Comparison of ENCODE assay signal across 23 cellular contexts in the genomic region with DNA sequence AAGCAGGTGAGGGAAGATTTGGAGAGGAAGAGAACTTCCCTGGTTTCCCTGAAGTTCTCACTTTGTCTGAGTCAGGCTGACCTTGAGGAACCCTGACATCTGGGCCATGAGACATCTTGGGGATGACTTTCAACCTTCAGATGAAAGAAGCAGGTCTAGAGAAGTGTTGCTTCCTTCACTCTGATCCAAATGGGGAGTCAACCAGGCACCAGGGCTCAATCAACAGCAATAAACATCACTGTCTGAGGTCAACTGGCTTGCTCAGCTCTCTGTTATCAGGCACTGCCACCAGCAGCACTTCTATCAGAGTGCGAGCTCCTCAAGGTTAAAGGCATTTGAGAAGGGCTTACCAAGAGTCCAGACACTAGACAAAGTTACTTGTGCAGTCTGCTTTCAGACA. TPM values are rescaled to one million over a fixed set of nuclear protein-coding genes. Genes with fewer than 3 reads are reported as not detected.
DNase-seq lines count a peak whose midpoint lies in the region; ATAC-seq and TF ChIP-seq lines count a peak whose summit lies in the region.
"Had no signal": no experiment of that assay in that cellular context is flagged by ENCODE, and none has a peak within 500 bp of the region (broad histone marks: within the 10 kb centered on the region; RNA-seq: fewer than 3 reads in every experiment).

No MANE protein-coding gene starts in this region.

- no peaks in the 10 kb centered on the region for H3K27me3 ChIP-seq in CD4-positive, CD25-positive, alpha-beta regulatory T cell (ENCODE audit: control insufficient read depth, insufficient read depth, low read length)
- no peaks in the 10 kb centered on the region for H3K27me3 ChIP-seq in adrenal gland
- no peaks in the 10 kb centered on the region for H3K27me3 ChIP-seq in right cardiac atrium (ENCODE audit: control insufficient read depth, insufficient read depth)
- no peaks in the 10 kb centered on the region for H3K27me3 ChIP-seq in dorsolateral prefrontal cortex
- H3K27me3 ChIP-seq: BLaER1 treated with 17β-estradiol and CSF1 and Interleukin-3, amounts not matched to agents 10 nM and 100 nM had no signal

- peak overlapping the region in 2 of 3 donors; percentile 16 to 54 for H3K27ac Mint-ChIP-seq in CD4-positive, CD25-positive, alpha-beta regulatory T cell
- no peak overlapping the region for H3K27ac Mint-ChIP-seq in activated CD4-positive, alpha-beta T cell treated with anti-CD3 and anti-CD28 coated beads for 36 hours

- POLR2A ChIA-PET in activated CD4-positive, alpha-beta T cell treated with anti-CD3 and anti-CD28 coated beads for 36 hours (lab: Charles Lee) = interaction anchor here (0.6 kb wide), 1 partner anchor 34 kb away, joined by 3 read pairs; no protein-coding TSS in a partner anchor

- CTCF ChIA-PET in activated CD4-positive, alpha-beta T cell treated with anti-CD3 and anti-CD28 coated beads for 36 hours (lab: Charles Lee) = interaction anchor here (1.3 kb wide), 1 partner anchor 38 kb away, joined by 3 read pairs; no protein-coding TSS in a partner anchor

- intact Hi-C loops in adrenal gland (cut with DNase I) (no loop called here), right cardiac atrium (cut with DNase I) (no loop called here), dorsolateral prefrontal cortex (cut with DNase I) (no loop called here)
- intact Hi-C loops in activated CD4-positive, alpha-beta T cell treated with anti-CD3 and anti-CD28 coated beads for 36 hours (cut with DNase I, micrococcal nuclease) = no loop called here

- peak overlapping the region in 1 of 4 donors; percentile 35 for H3K4me3 Mint-ChIP-seq in CD4-positive, CD25-positive, alpha-beta regulatory T cell
- no peak overlapping the region for H3K4me3 Mint-ChIP-seq in activated CD4-positive, alpha-beta T cell treated with anti-CD3 and anti-CD28 coated beads for 36 hours

- H3K36me3 ChIP-seq in CD4-positive, CD25-positive, alpha-beta regulatory T cell (ENCODE audit: control insufficient read depth, insufficient read depth, low read length) = peaks cover 54% of the 10 kb centered on the region
- peaks cover 0 to 33% of the 10 kb centered on the region in 2 donors for H3K36me3 ChIP-seq in adrenal gland (replicated peaks in 1 of 2)

- H3K4me1 Mint-ChIP-seq in CD4-positive, CD25-positive, alpha-beta regulatory T cell = peaks cover 0 to 43% (median 16%) of the 10 kb centered on the region in 4 donors
- peaks cover 16% of the 10 kb centered on the region for H3K4me1 Mint-ChIP-seq in activated CD4-positive, alpha-beta T cell treated with anti-CD3 and anti-CD28 coated beads for 36 hours

- H3K9me3 Mint-ChIP-seq in CD4-positive, CD25-positive, alpha-beta regulatory T cell = no peaks in the 10 kb centered on the region
- H3K9me3 Mint-ChIP-seq in activated CD4-positive, alpha-beta T cell treated with anti-CD3 and anti-CD28 coated beads for 36 hours (ENCODE audit: low read depth) = no peaks in the 10 kb centered on the region
- H3K9me3 Mint-ChIP-seq: CD8-positive, alpha-beta memory T cell had no signal

- TF ChIP-seq POLR2A in adrenal gland (IDR thresholded peaks at IDR 0.05) = no peak

- H3K4me3 ChIP-seq in CD4-positive, CD25-positive, alpha-beta regulatory T cell (ENCODE audit: low read depth, low read length) = no peak overlapping the region
- H3K4me3 ChIP-seq in adrenal gland (no peak overlapping the region), right cardiac atrium (ENCODE audit: low read length) (no peak overlapping the region), dorsolateral prefrontal cortex (no peak overlapping the region)
- H3K4me3 ChIP-seq: A549; BLaER1 treated with 17β-estradiol and CSF1 and Interleukin-3, amounts not matched to agents 10 nM and 100 nM; GM12878; HAP-1 had no signal

- TF ChIP-seq CTCF in adrenal gland (IDR thresholded peaks at IDR 0.05) (no peak), dorsolateral prefrontal cortex (IDR thresholded peaks at IDR 0.05 in 54 of 56, conservative IDR thresholded peaks at IDR 0.05 in 2 of 56; ENCODE audit: low read depth in 1 of 56, partially characterized antibody in 56 of 56) (no peak)

- no peak overlapping the region for H3K27ac ChIP-seq in CD4-positive, CD25-positive, alpha-beta regulatory T cell (ENCODE audit: insufficient read depth, low read length, poor library complexity, severe bottlenecking)
- peak overlapping the region; percentile 2 to 70 (median 64) for H3K27ac ChIP-seq in adrenal gland
- H3K27ac ChIP-seq in right cardiac atrium (ENCODE audit: low read length) = peak overlapping the region; percentile 66
- H3K27ac ChIP-seq in dorsolateral prefrontal cortex = no peak overlapping the region
- H3K27ac ChIP-seq: A549; BLaER1 treated with 17β-estradiol and CSF1 and Interleukin-3, amounts not matched to agents 10 nM and 100 nM; HL-60 had no signal

- DNase-seq in CD4-positive, CD25-positive, alpha-beta regulatory T cell = no peak
- DNase-seq in OCI-M1 (lab: John Stamatoyannopoulos, UW) = peak; percentile 70
- peak in 4 of 7 donors; percentile 52 to 65 (median 56) for DNase-seq in adrenal gland
- peak in 1 of 3 donors; percentile 13 for DNase-seq in right cardiac atrium
- no peak for DNase-seq in activated CD4-positive, alpha-beta T cell treated with anti-CD3 and anti-CD28 coated beads for 36 hours
- no peak for DNase-seq in retina
- DNase-seq in dorsolateral prefrontal cortex = no peak
- DNase-seq: CD8-positive, alpha-beta memory T cell; DMS53; EL; NCI-H1105 treated with DMSO at 0.1 percent for 48 hours; NCI-H1694 treated with DMSO at 0.1 percent for 48 hours; NCI-H2227 treated with DMSO at 0.1 percent for 48 hours; NCI-H510A treated with DMSO at 0.1 percent for 48 hours; NCI-H774 had no signal

- no peaks in the 10 kb centered on the region for H3K9me3 ChIP-seq in CD4-positive, CD25-positive, alpha-beta regulatory T cell (ENCODE audit: control insufficient read depth in 2 of 2, low read length in 2 of 2)
- H3K9me3 ChIP-seq in adrenal gland (replicated peaks in 1 of 3) (no peaks in the 10 kb centered on the region), right cardiac atrium (ENCODE audit: control insufficient read depth, low read length) (no peaks in the 10 kb centered on the region)
- H3K9me3 ChIP-seq: A549; BLaER1 treated with 17β-estradiol and CSF1 and Interleukin-3, amounts not matched to agents 10 nM and 100 nM; HAP-1 had no signal

- H3K4me1 ChIP-seq in CD4-positive, CD25-positive, alpha-beta regulatory T cell (ENCODE audit: control insufficient read depth, insufficient read depth, low read length, poor library complexity, severe bottlenecking) = peaks cover 19% of the 10 kb centered on the region
- H3K4me1 ChIP-seq in adrenal gland (replicated peaks in 1 of 2) (peaks cover 25 to 49% of the 10 kb centered on the region in 2 donors), right cardiac atrium (ENCODE audit: control insufficient read depth, insufficient read depth, low read length) (peaks cover 5% of the 10 kb centered on the region)
- H3K4me1 ChIP-seq: HAP-1 had no signal

- no peak for ATAC-seq in CD4-positive, CD25-positive, alpha-beta regulatory T cell (ENCODE audit: low read depth in 2 of 2)
- ATAC-seq in right cardiac atrium (no peak), esophagus mucosa (no peak)
- ATAC-seq in activated CD4-positive, alpha-beta T cell treated with anti-CD3 and anti-CD28 coated beads for 36 hours = no peak
- ATAC-seq: A549, GM12878 had no signal

- no peaks in the 10 kb centered on the region for H3K27me3 Mint-ChIP-seq in CD4-positive, CD25-positive, alpha-beta regulatory T cell
- no peaks in the 10 kb centered on the region for H3K27me3 Mint-ChIP-seq in activated CD4-positive, alpha-beta T cell treated with anti-CD3 and anti-CD28 coated beads for 36 hours
- H3K27me3 Mint-ChIP-seq: CD8-positive, alpha-beta memory T cell had no signal

- H3K36me3 Mint-ChIP-seq in CD4-positive, CD25-positive, alpha-beta regulatory T cell = peaks cover 31% of the 10 kb centered on the region
- peaks cover 20% of the 10 kb centered on the region for H3K36me3 Mint-ChIP-seq in activated CD4-positive, alpha-beta T cell treated with anti-CD3 and anti-CD28 coated beads for 36 hours (ENCODE audit: low read depth)

- 10 to 63% (median 31%) methylated on average over 1 of the region's 1 CpG for WGBS in adrenal gland, 4 donors
- WGBS in right cardiac atrium = 71% methylated on average over 1 of the region's 1 CpG

RNA-seq across cellular contexts. Expression of gene ACOT8, which starts 6.3 kb away (rescaled TPM):
- 23.9 TPM for total RNA-seq in CD4-positive, CD25-positive, alpha-beta regulatory T cell
- polyA plus RNA-seq in CD4-positive, CD25-positive, alpha-beta regulatory T cell = 10 to 100 TPM; 43.0 to 50.6 (median 45.7) TPM
- 100 to 1,000 TPM in 1 of 8 donors, 10 to 100 TPM in 7; 34.6 to 134 (median 62.5) TPM for total RNA-seq in adrenal gland
- 10 to 100 TPM; 33.7 to 78.8 (median 49.3) TPM for polyA plus RNA-seq in adrenal gland
- total RNA-seq in right cardiac atrium = 10 to 100 TPM; 21.1 to 31.5 (median 30.2) TPM
- 47.9 TPM for polyA plus RNA-seq in right cardiac atrium
- 10 to 100 TPM; 21.9 to 22.6 TPM for total RNA-seq in activated CD4-positive, alpha-beta T cell treated with anti-CD3 and anti-CD28 coated beads for 36 hours
- 14.0 TPM for total RNA-seq in esophagus mucosa
- 10 to 100 TPM; 27.3 to 54.9 (median 41.6) TPM for total RNA-seq in dorsolateral prefrontal cortex

RNA-seq across cellular contexts. Expression of gene ZSWIM3, which starts 6.5 kb away (rescaled TPM):
- 2.0 TPM for total RNA-seq in CD4-positive, CD25-positive, alpha-beta regulatory T cell
- 1 to 10 TPM in 3 of 4 donors, under 1 TPM in 1; 0.90 to 4.2 (median 3.1) TPM for polyA plus RNA-seq in CD4-positive, CD25-positive, alpha-beta regulatory T cell
- total RNA-seq in adrenal gland = 1 to 10 TPM; 3.7 to 9.3 (median 6.3) TPM
- polyA plus RNA-seq in adrenal gland = 1 to 10 TPM; 2.9 to 4.2 (median 3.1) TPM
- total RNA-seq in right cardiac atrium = 1 to 10 TPM; 1.7 to 3.3 (median 2.4) TPM
- polyA plus RNA-seq in right cardiac atrium = 2.1 TPM
- 1 to 10 TPM; 4.2 to 4.8 TPM for total RNA-seq in activated CD4-positive, alpha-beta T cell treated with anti-CD3 and anti-CD28 coated beads for 36 hours
- 1.4 TPM for total RNA-seq in esophagus mucosa
- 1 to 10 TPM; 2.8 to 9.6 (median 6.0) TPM for total RNA-seq in dorsolateral prefrontal cortex

RNA-seq across cellular contexts. Expression of gene SNX21, which starts 17.3 kb away (rescaled TPM):
- 1.6 TPM for total RNA-seq in CD4-positive, CD25-positive, alpha-beta regulatory T cell
- polyA plus RNA-seq in CD4-positive, CD25-positive, alpha-beta regulatory T cell = 1 to 10 TPM in 3 of 4 donors, under 1 TPM in 1; 0.94 to 2.5 (median 1.7) TPM
- total RNA-seq in adrenal gland = 100 to 1,000 TPM in 3 of 8 donors, 10 to 100 TPM in 5; 61.6 to 183 (median 97.8) TPM
- polyA plus RNA-seq in adrenal gland = 10 to 100 TPM; 35.1 to 66.3 (median 43.9) TPM
- 10 to 100 TPM; 25.8 to 30.7 (median 28.7) TPM for total RNA-seq in right cardiac atrium
- polyA plus RNA-seq in right cardiac atrium = 23.5 TPM
- total RNA-seq in activated CD4-positive, alpha-beta T cell treated with anti-CD3 and anti-CD28 coated beads for 36 hours = 1 to 10 TPM; 1.2 to 1.4 TPM
- 7.1 TPM for total RNA-seq in esophagus mucosa
- 10 to 100 TPM; 24.9 to 65.9 (median 37.1) TPM for total RNA-seq in dorsolateral prefrontal cortex

RNA-seq across cellular contexts. Expression of gene TNNC2, which starts 23.8 kb away (rescaled TPM):
- total RNA-seq in CD4-positive, CD25-positive, alpha-beta regulatory T cell = 1.4 TPM
- 1 to 10 TPM in 1 of 4 donors, under 1 TPM in 2, not detected in 1; 0.49 to 1.5 (median 0.76) TPM for polyA plus RNA-seq in CD4-positive, CD25-positive, alpha-beta regulatory T cell
- total RNA-seq in adrenal gland (1 to 10 TPM in 6 of 8 donors, not detected in 2; 1.4 to 8.4 (median 2.5) TPM), right cardiac atrium (under 1 TPM in 1 of 4 donors, not detected in 3; 0.46 TPM), esophagus mucosa (not detected), dorsolateral prefrontal cortex (1 to 10 TPM in 98 of 120 experiments, under 1 TPM in 7, not detected in 15; 0.64 to 4.3 (median 1.9) TPM)
- polyA plus RNA-seq in adrenal gland (10 to 100 TPM in 1 of 3 donors, 1 to 10 TPM in 2; 4.3 to 16.9 (median 8.2) TPM), right cardiac atrium (0.77 TPM)
- not detected for total RNA-seq in activated CD4-positive, alpha-beta T cell treated with anti-CD3 and anti-CD28 coated beads for 36 hours
- total RNA-seq: CD8-positive, alpha-beta memory T cell; GM12878; HT1080; OCI-LY7 had no signal

RNA-seq across cellular contexts. Expression of gene ZSWIM1, which starts 30.1 kb away (rescaled TPM):
- total RNA-seq in CD4-positive, CD25-positive, alpha-beta regulatory T cell = 7.7 TPM
- polyA plus RNA-seq in CD4-positive, CD25-positive, alpha-beta regulatory T cell = 1 to 10 TPM; 1.3 to 4.3 (median 3.0) TPM
- total RNA-seq in adrenal gland (10 to 100 TPM; 15.9 to 22.1 (median 19.9) TPM), right cardiac atrium (10 to 100 TPM; 10.5 to 13.5 (median 11.2) TPM), esophagus mucosa (7.2 TPM), dorsolateral prefrontal cortex (10 to 100 TPM in 49 of 120 experiments, 1 to 10 TPM in 71; 6.1 to 16.0 (median 9.6) TPM)
- polyA plus RNA-seq in adrenal gland (10 to 100 TPM in 1 of 3 donors, 1 to 10 TPM in 2; 4.2 to 19.2 (median 5.6) TPM), right cardiac atrium (5.5 TPM)
- total RNA-seq in activated CD4-positive, alpha-beta T cell treated with anti-CD3 and anti-CD28 coated beads for 36 hours = 10 to 100 TPM in 1 of 2 experiments, 1 to 10 TPM in 1; 9.4 to 10.7 TPM

Comparison
In these comparisons a context has a peak if more than half of its experiments do, and no peak if none do; other contexts are left out.
1. DNase-seq: peak in OCI-M1 (single experiment) and adrenal gland (4 of 7); none in CD4-positive, CD25-positive, alpha-beta regulatory T cell (0 of 3), activated CD4-positive, alpha-beta T cell treated with anti-CD3 and anti-CD28 coated beads for 36 hours (single experiment), retina (single experiment) and dorsolateral prefrontal cortex (0 of 10).
2. H3K27ac ChIP-seq: peak in adrenal gland (5 of 5) and right cardiac atrium (single experiment); none in CD4-positive, CD25-positive, alpha-beta regulatory T cell (single experiment) and dorsolateral prefrontal cortex (0 of 59).